38 cellular contexts compared by ENCODE assay signal in genomic region chr10:114900658-114901057, GRCh38.
"Had no signal": no experiment of that assay in that cellular context is flagged by ENCODE, and none has a peak within 500 bp of the region (broad histone marks: within the 10 kb centered on the region; RNA-seq: fewer than 3 reads in every experiment).

No MANE protein-coding gene starts in this region.

- H3K36me3 ChIP-seq: adrenal gland, ascending aorta, brain microvascular endothelial cell, breast epithelium, cardiac muscle cell had no signal

- ATAC-seq: activated naive CD4-positive, alpha-beta T cell treated with anti-CD3 and anti-CD28 coated beads, Interleukin-2, amount 50 U/mL, for 72 hours; activated naive CD8-positive, alpha-beta T cell treated with anti-CD3 and anti-CD28 coated beads, Interleukin-2, amount 50 U/mL, for 24 hours; activated T-cell treated with anti-CD3 and anti-CD28 coated beads, Interleukin-2, amount 50 U/mL, for 4 hours; activated T-cell treated with anti-CD3 and anti-CD28 coated beads, Interleukin-2, amount 50 U/mL, for 72 hours; body of pancreas had no signal

- H3K4me3 ChIP-seq: adrenal gland, ascending aorta, body of pancreas, breast epithelium, cardiac muscle cell had no signal

- H3K27ac ChIP-seq: adrenal gland, ascending aorta, body of pancreas, brain microvascular endothelial cell, breast epithelium, cardiac muscle cell had no signal

- H3K9me3 ChIP-seq: adrenal gland, ascending aorta, body of pancreas, breast epithelium had no signal

- DNase-seq: activated effector memory CD4-positive, alpha-beta T cell treated with anti-CD3 and anti-CD28 coated beads, Interleukin-2, amount 50 U/mL, for 16 hours; activated effector memory CD4-positive, alpha-beta T cell treated with Interleukin-2 at 50 U/mL for 16 hours; activated gamma-delta T cell; activated gamma-delta T cell treated with Interleukin-2 at 50 U/mL for 16 hours; activated naive CD4-positive, alpha-beta T cell; activated naive CD4-positive, alpha-beta T cell treated with anti-CD3 and anti-CD28 coated beads for 36 hours; activated naive CD4-positive, alpha-beta T cell treated with anti-CD3 and anti-CD28 coated beads, Interleukin-2, amount 10 ng/mL, durations not matched to agents 7 days and 5 days; activated naive CD4-positive, alpha-beta T cell treated with anti-CD3 and anti-CD28 coated beads, Interleukin-2, amount 50 U/mL, for 16 hours; activated naive CD4-positive, alpha-beta T cell treated with Interleukin-2 at 50 U/mL for 16 hours; activated naive CD8-positive, alpha-beta T cell treated with anti-CD3 and anti-CD28 coated beads for 36 hours; activated naive CD8-positive, alpha-beta T cell treated with anti-CD3 and anti-CD28 coated beads, Interleukin-2, amount 10 ng/mL, durations not matched to agents 7 days and 5 days; activated naive CD8-positive, alpha-beta T cell treated with anti-CD3 and anti-CD28 coated beads, Interleukin-2, amount 50 U/mL, for 24 hours; activated T-cell treated with anti-CD3 and anti-CD28 coated beads, Interleukin-2, amount 50 U/mL, for 1 hour; activated T-cell treated with anti-CD3 and anti-CD28 coated beads, Interleukin-2, amount 50 U/mL, for 24 hours; activated T-cell treated with anti-CD3 and anti-CD28 coated beads, Interleukin-2, amount 50 U/mL, for 4 hours; activated T-cell treated with anti-CD3 and anti-CD28 coated beads, Interleukin-2, amount 50 U/mL, for 48 hours; activated T-cell treated with anti-CD3 and anti-CD28 coated beads, Interleukin-2, amount 50 U/mL, for 72 hours; adrenal gland; amniotic stem cell; amygdala; anterior cingulate cortex; aorta; body of pancreas; brain microvascular endothelial cell; caudate nucleus; central memory CD4-positive, alpha-beta T cell; cerebellar nuclear complex had no signal

- H3K4me3 Mint-ChIP-seq: activated naive CD4-positive, alpha-beta T cell treated with anti-CD3 and anti-CD28 coated beads for 36 hours; activated naive CD4-positive, alpha-beta T cell treated with anti-CD3 and anti-CD28 coated beads, Interleukin-2, amount 10 ng/mL, durations not matched to agents 7 days and 5 days; activated naive CD4-positive, alpha-beta T cell treated with anti-CD3 and anti-CD28 coated beads, Interleukin-2, amount 50 U/mL, for 24 hours; activated naive CD8-positive, alpha-beta T cell; activated naive CD8-positive, alpha-beta T cell treated with anti-CD3 and anti-CD28 coated beads for 36 hours; activated naive CD8-positive, alpha-beta T cell treated with anti-CD3 and anti-CD28 coated beads, Interleukin-2, amount 10 ng/mL, durations not matched to agents 7 days and 5 days; activated naive CD8-positive, alpha-beta T cell treated with anti-CD3 and anti-CD28 coated beads, Interleukin-2, amount 50 U/mL, for 24 hours; activated T-cell treated with anti-CD3 and anti-CD28 coated beads, Interleukin-2, amount 50 U/mL, for 24 hours; activated T-cell treated with anti-CD3 and anti-CD28 coated beads, Interleukin-2, amount 50 U/mL, for 4 hours; activated T-cell treated with anti-CD3 and anti-CD28 coated beads, Interleukin-2, amount 50 U/mL, for 72 hours; activated T-helper 1 cell treated with anti-CD3 and anti-CD28 coated beads, Interleukin-12 subunit alpha, Interleukin-12 subunit beta, Interleukin-2, Interleukin-4 antibody, amounts not matched to agents 30 ng/mL and 10 ng/mL and 1 ng/mL, durations not matched to agents 14 hours and 24 hours and 36 hours; activated T-helper 17 cell treated with anti-CD3 and anti-CD28 coated beads, Interleukin-2, amount 50 U/mL, for 72 hours; brain; central memory CD8-positive, alpha-beta T cell had no signal

- H3K36me3 Mint-ChIP-seq: activated naive CD4-positive, alpha-beta T cell treated with anti-CD3 and anti-CD28 coated beads, Interleukin-2, amount 10 ng/mL, durations not matched to agents 7 days and 5 days; activated naive CD4-positive, alpha-beta T cell treated with anti-CD3 and anti-CD28 coated beads, Interleukin-2, amount 50 U/mL, for 24 hours; activated naive CD4-positive, alpha-beta T cell treated with anti-CD3 and anti-CD28 coated beads, Interleukin-2, amount 50 U/mL, for 72 hours; activated naive CD8-positive, alpha-beta T cell; activated naive CD8-positive, alpha-beta T cell treated with anti-CD3 and anti-CD28 coated beads for 36 hours; activated naive CD8-positive, alpha-beta T cell treated with anti-CD3 and anti-CD28 coated beads, Interleukin-2, amount 10 ng/mL, durations not matched to agents 7 days and 5 days; brain had no signal

- H3K27me3 ChIP-seq: adrenal gland, ascending aorta, body of pancreas, brain microvascular endothelial cell, breast epithelium, cardiac muscle cell had no signal

- H3K4me1 ChIP-seq: ascending aorta, body of pancreas, breast epithelium had no signal

- H3K4me1 Mint-ChIP-seq: activated naive CD4-positive, alpha-beta T cell treated with anti-CD3 and anti-CD28 coated beads, Interleukin-2, amount 10 ng/mL, durations not matched to agents 7 days and 5 days; activated naive CD4-positive, alpha-beta T cell treated with anti-CD3 and anti-CD28 coated beads, Interleukin-2, amount 50 U/mL, for 24 hours; activated naive CD8-positive, alpha-beta T cell treated with anti-CD3 and anti-CD28 coated beads for 36 hours; activated naive CD8-positive, alpha-beta T cell treated with anti-CD3 and anti-CD28 coated beads, Interleukin-2, amount 10 ng/mL, durations not matched to agents 7 days and 5 days; activated naive CD8-positive, alpha-beta T cell treated with anti-CD3 and anti-CD28 coated beads, Interleukin-2, amount 50 U/mL, for 24 hours; activated T-helper 17 cell treated with anti-CD3 and anti-CD28 coated beads, Interleukin-2, amount 50 U/mL, for 72 hours; brain; central memory CD8-positive, alpha-beta T cell had no signal

- H3K9me3 Mint-ChIP-seq: activated naive CD4-positive, alpha-beta T cell treated with anti-CD3 and anti-CD28 coated beads for 36 hours; activated naive CD4-positive, alpha-beta T cell treated with anti-CD3 and anti-CD28 coated beads, Interleukin-2, amount 10 ng/mL, durations not matched to agents 7 days and 5 days; activated naive CD4-positive, alpha-beta T cell treated with anti-CD3 and anti-CD28 coated beads, Interleukin-2, amount 50 U/mL, for 24 hours; activated naive CD4-positive, alpha-beta T cell treated with anti-CD3 and anti-CD28 coated beads, Interleukin-2, amount 50 U/mL, for 72 hours; activated naive CD8-positive, alpha-beta T cell treated with anti-CD3 and anti-CD28 coated beads for 36 hours; activated naive CD8-positive, alpha-beta T cell treated with anti-CD3 and anti-CD28 coated beads, Interleukin-2, amount 10 ng/mL, durations not matched to agents 7 days and 5 days; activated naive CD8-positive, alpha-beta T cell treated with anti-CD3 and anti-CD28 coated beads, Interleukin-2, amount 50 U/mL, for 24 hours; activated T-cell treated with anti-CD3 and anti-CD28 coated beads, Interleukin-2, amount 50 U/mL, for 24 hours; activated T-cell treated with anti-CD3 and anti-CD28 coated beads, Interleukin-2, amount 50 U/mL, for 4 hours; activated T-cell treated with anti-CD3 and anti-CD28 coated beads, Interleukin-2, amount 50 U/mL, for 72 hours; activated T-helper 1 cell treated with anti-CD3 and anti-CD28 coated beads, Interleukin-12 subunit alpha, Interleukin-12 subunit beta, Interleukin-2, Interleukin-4 antibody, amounts not matched to agents 30 ng/mL and 10 ng/mL and 1 ng/mL, durations not matched to agents 14 hours and 24 hours and 36 hours; activated T-helper 17 cell treated with anti-CD3 and anti-CD28 coated beads, Interleukin-2, amount 50 U/mL, for 72 hours; activated T-helper 2 cell treated with anti-CD3 and anti-CD28 coated beads, Interferon-gamma antibody, Interleukin-2, Interleukin-4, amounts not matched to agents 10 μg/mL and 5 μg/mL and 100 μg/mL, durations not matched to agents 14 hours and 24 hours and 36 hours; brain; central memory CD8-positive, alpha-beta T cell had no signal

- H3K27ac Mint-ChIP-seq: activated naive CD4-positive, alpha-beta T cell treated with anti-CD3 and anti-CD28 coated beads for 36 hours; activated naive CD4-positive, alpha-beta T cell treated with anti-CD3 and anti-CD28 coated beads, Interleukin-2, amount 10 ng/mL, durations not matched to agents 7 days and 5 days; activated naive CD4-positive, alpha-beta T cell treated with anti-CD3 and anti-CD28 coated beads, Interleukin-2, amount 50 U/mL, for 24 hours; activated naive CD4-positive, alpha-beta T cell treated with anti-CD3 and anti-CD28 coated beads, Interleukin-2, amount 50 U/mL, for 72 hours; activated naive CD8-positive, alpha-beta T cell; activated naive CD8-positive, alpha-beta T cell treated with anti-CD3 and anti-CD28 coated beads for 36 hours; activated naive CD8-positive, alpha-beta T cell treated with anti-CD3 and anti-CD28 coated beads, Interleukin-2, amount 10 ng/mL, durations not matched to agents 7 days and 5 days; activated naive CD8-positive, alpha-beta T cell treated with anti-CD3 and anti-CD28 coated beads, Interleukin-2, amount 50 U/mL, for 24 hours; activated T-cell treated with anti-CD3 and anti-CD28 coated beads, Interleukin-2, amount 50 U/mL, for 24 hours; activated T-cell treated with anti-CD3 and anti-CD28 coated beads, Interleukin-2, amount 50 U/mL, for 72 hours; activated T-helper 1 cell treated with anti-CD3 and anti-CD28 coated beads, Interleukin-12 subunit alpha, Interleukin-12 subunit beta, Interleukin-2, Interleukin-4 antibody, amounts not matched to agents 30 ng/mL and 10 ng/mL and 1 ng/mL, durations not matched to agents 14 hours and 24 hours and 36 hours; activated T-helper 2 cell treated with anti-CD3 and anti-CD28 coated beads, Interferon-gamma antibody, Interleukin-2, Interleukin-4, amounts not matched to agents 10 μg/mL and 5 μg/mL and 100 μg/mL, durations not matched to agents 14 hours and 24 hours and 36 hours; brain had no signal
